1 cellular context compared by ENCODE assay signal in genomic region chr17:82867763-82868325, GRCh38.
A peak's percentile ranks its signal among the peaks of the same experiment; 100 is the strongest.
TF ChIP-seq lines count a peak whose summit lies in the region.

No MANE protein-coding gene starts in this region.

TF ChIP-seq in HepG2, 621 proteins besides CTCF, POLR2A, EP300 and RAD21:
- no peak for TF ChIP-seq KLF16 (CRISPR knock-in tag; IDR thresholded peaks at IDR 0.05)
- 0 out of 2 replicates have a peak, but pooled peaks have one; percentile 34 for TF ChIP-seq ZNF263 (CRISPR knock-in tag; IDR thresholded peaks at IDR 0.05)
TF ChIP-seq in HepG2: peak in this region for 1.
